Comparison of ENCODE assay signal across 8 cellular contexts in genomic region chr3:23945903-23946751, GRCh38. TPM values are rescaled to one million over a fixed set of nuclear protein-coding genes. Genes with fewer than 3 reads are reported as not detected.
A peak's percentile ranks its signal among the peaks of the same experiment; 100 is the strongest.
DNase-seq lines count a peak whose midpoint lies in the region; ATAC-seq, FAIRE-seq and TF ChIP-seq lines count a peak whose summit lies in the region.

No MANE protein-coding gene starts in this region.

- peak overlapping the region; percentile 85 to 91 for H3K27ac ChIP-seq in kidney (ENCODE audit: low read depth in 2 of 2, low read length in 2 of 2)

- no peak for FAIRE-seq in kidney (lab: Jason Lieb, UNC)

- DNase-seq in Ammon's horn (ENCODE audit: low spot score): peak; percentile 96
- peak; percentile 78 for DNase-seq in NCI-H345 treated with DMSO at 0.1 percent for 48 hours (lab: John Stamatoyannopoulos, UW; ENCODE audit: unreplicated experiment)
- DNase-seq in cerebellar cortex (ENCODE audit: low spot score): peak; percentile 94
- peak; percentile 99 for DNase-seq in kidney
- DNase-seq in stimulated activated CD4-positive, alpha-beta T cell treated with anti-CD3 and anti-CD28 coated beads, Interleukin-15, amount 100 ng/mL, for 1 hour (ENCODE audit: low read depth in 1 of 2, low spot score in 1 of 2): peak; percentile 97

- ATAC-seq in HG03354 (IDR thresholded peaks at IDR 0.05; ENCODE audit: poor library complexity, severe bottlenecking, unreplicated experiment): peak; percentile 77
- peak; percentile 86 for ATAC-seq in activated CD4-positive, CD25-positive, alpha-beta regulatory T cell treated with anti-CD3 and anti-CD28 coated beads, Interleukin-2, amount 50 U/mL, for 24 hours

- TF ChIP-seq POLR2A in GM19099 (IDR thresholded peaks at IDR 0.05; ENCODE audit: extremely low read depth, insufficient read length, low read depth): peak; percentile 64

- intact Hi-C loops in kidney (cut with DNase I): no loop called here

- peaks cover 23 to 26% of the 10 kb centered on the region in 2 donors for H3K4me1 ChIP-seq in kidney (ENCODE audit: control insufficient read depth in 1 of 2, insufficient read depth in 1 of 2, low read depth in 1 of 2, low read length in 2 of 2)

- no peaks in the 10 kb centered on the region for H3K36me3 ChIP-seq in kidney (ENCODE audit: control insufficient read depth in 1 of 2, insufficient read depth in 2 of 2, low read length in 2 of 2)

- TF ChIP-seq CTCF in kidney (IDR thresholded peaks at IDR 0.05; ENCODE audit: borderline replicate concordance, extremely low read depth, insufficient read depth): no peak

- peak overlapping the region; percentile 70 to 81 for H3K9ac ChIP-seq in kidney (ENCODE audit: low read length in 2 of 2)

- H3K4me3 ChIP-seq in kidney (ENCODE audit: low read length in 2 of 2): peak overlapping the region; percentile 79 to 87

- no peaks in the 10 kb centered on the region for H3K9me3 ChIP-seq in kidney (ENCODE audit: control insufficient read depth in 1 of 2, low read length in 2 of 2)

RNA-seq across cellular contexts. Expression of gene NR1D2, which starts 1.0 kb away (rescaled TPM):
- 49.3 TPM for total RNA-seq in kidney
- polyA plus RNA-seq in kidney (ENCODE audit: insufficient read depth, low read depth, low replicate concordance): 7.1 TPM

RNA-seq across cellular contexts. Expression of gene RPL15, which starts 29.2 kb away (rescaled TPM):
- 1,508 TPM for total RNA-seq in kidney
- 2,114 TPM for polyA plus RNA-seq in kidney (ENCODE audit: insufficient read depth, low read depth, low replicate concordance)

RNA-seq across cellular contexts. Expression of gene NKIRAS1, which starts 29.3 kb away (rescaled TPM):
- 7.1 TPM for total RNA-seq in kidney
- 17.2 TPM for polyA plus RNA-seq in kidney (ENCODE audit: insufficient read depth, low read depth, low replicate concordance)

Comparison
In these comparisons a context has a peak if more than half of its experiments do, and no peak if none do; other contexts are left out.
1. Peak in every context shown above with its lines: DNase-seq, ATAC-seq, H3K4me3 ChIP-seq and H3K27ac ChIP-seq.